Comparison of ENCODE assay signal across 16 cellular contexts in the genomic region with DNA sequence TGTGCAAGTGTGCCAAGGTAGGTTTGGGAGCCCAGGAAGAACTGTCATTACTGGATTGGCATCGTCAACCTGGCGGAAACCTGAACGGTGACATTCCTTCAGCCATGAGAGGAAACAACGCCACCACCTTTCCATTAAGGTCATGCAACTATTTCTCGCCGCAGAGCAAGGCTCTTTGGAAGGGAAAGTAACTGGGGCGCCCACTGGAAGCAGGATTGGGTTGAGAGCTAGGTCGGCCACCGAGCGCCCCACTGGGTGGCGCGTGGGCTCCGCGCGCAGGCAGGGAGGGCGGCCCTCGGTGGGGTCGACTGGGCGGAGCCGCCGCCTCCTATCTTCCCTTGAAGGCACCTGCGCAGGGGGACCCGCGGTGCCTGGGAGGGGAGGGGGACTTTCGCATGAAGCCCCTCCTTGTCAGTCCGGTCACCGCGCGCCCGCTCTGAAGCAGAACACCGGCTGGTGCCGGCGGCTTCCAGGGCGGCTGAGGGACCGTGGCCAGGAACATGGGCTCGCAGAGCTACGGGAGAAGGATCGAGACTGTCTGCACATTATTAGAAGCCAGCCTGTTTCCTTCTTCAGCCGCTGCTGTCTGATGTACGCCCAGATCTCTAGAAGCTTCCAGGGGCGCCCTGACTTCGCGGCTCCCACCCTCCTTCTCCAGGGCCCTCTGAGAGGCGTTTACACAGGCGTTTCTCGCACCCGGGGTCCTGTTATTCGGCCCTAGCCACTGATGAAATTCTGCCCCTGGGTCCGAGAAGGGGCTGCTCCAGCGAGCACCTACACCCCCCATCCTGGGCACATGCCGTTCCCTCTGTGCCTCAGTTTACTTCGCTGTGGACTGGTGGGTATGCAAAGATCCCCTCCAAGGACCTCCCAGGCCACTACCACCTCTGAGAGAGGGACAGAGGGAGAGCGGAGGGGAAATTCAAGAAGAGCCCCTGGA. TPM values are rescaled to one million over a fixed set of nuclear protein-coding genes. Genes with fewer than 3 reads are reported as not detected.
A peak's percentile ranks its signal among the peaks of the same experiment; 100 is the strongest.
DNase-seq lines count a peak whose midpoint lies in the region; ATAC-seq and TF ChIP-seq lines count a peak whose summit lies in the region.
"Had no signal": no experiment of that assay in that cellular context is flagged by ENCODE, and none has a peak within 500 bp of the region (broad histone marks: within the 10 kb centered on the region; RNA-seq: fewer than 3 reads in every experiment).

No MANE protein-coding gene starts in this region.

- no peaks in the 10 kb centered on the region for H3K4me1 Mint-ChIP-seq in stimulated activated naive CD8-positive, alpha-beta T cell treated with anti-CD3 and anti-CD28 coated beads, Interleukin-15, amount 100 ng/mL, for 72 hours
- H3K4me1 Mint-ChIP-seq: memory B cell had no signal

- H3K9me3 ChIP-seq in lower lobe of right lung: no peaks in the 10 kb centered on the region
- no peaks in the 10 kb centered on the region for H3K9me3 ChIP-seq in upper lobe of right lung
- H3K9me3 ChIP-seq: tibial nerve had no signal

- TF ChIP-seq CTCF in foreskin keratinocyte (conservative IDR thresholded peaks at IDR 0.05) (no peak), lower lobe of right lung (IDR thresholded peaks at IDR 0.05) (no peak), upper lobe of right lung (IDR thresholded peaks at IDR 0.05) (peak; percentile 14)

- no peak overlapping the region for H3K27ac Mint-ChIP-seq in stimulated activated naive CD8-positive, alpha-beta T cell treated with anti-CD3 and anti-CD28 coated beads, Interleukin-15, amount 100 ng/mL, for 72 hours
- H3K27ac Mint-ChIP-seq: memory B cell; T-helper 2 cell treated with Interferon-gamma antibody and Interleukin-4, amounts not matched to agents 5 μg/mL and 100 μg/mL, for 36 hours had no signal

- intact Hi-C loops in lower lobe of right lung (cut with DNase I): no loop called here
- intact Hi-C loops in upper lobe of right lung (cut with DNase I): no loop called here

- peak overlapping the region in 1 of 2 donors; percentile 31 for H3K4me3 Mint-ChIP-seq in stimulated activated naive CD8-positive, alpha-beta T cell treated with anti-CD3 and anti-CD28 coated beads, Interleukin-15, amount 100 ng/mL, for 72 hours
- H3K4me3 Mint-ChIP-seq: memory B cell; T-helper 2 cell treated with Interferon-gamma antibody and Interleukin-4, amounts not matched to agents 5 μg/mL and 100 μg/mL, for 36 hours had no signal

- H3K27me3 Mint-ChIP-seq in stimulated activated naive CD8-positive, alpha-beta T cell treated with anti-CD3 and anti-CD28 coated beads, Interleukin-15, amount 100 ng/mL, for 72 hours: peaks cover 68% of the 10 kb centered on the region

- DNase-seq in stimulated activated naive CD8-positive, alpha-beta T cell treated with anti-CD3 and anti-CD28 coated beads, Interleukin-15, amount 100 ng/mL, for 72 hours: no peak
- DNase-seq in stimulated activated naive CD8-positive, alpha-beta T cell treated with anti-CD3 and anti-CD28 coated beads, Interleukin-15, Interleukin-2, amounts not matched to agents 100 U/mL and 50 U/mL, for 24 hours: no peak
- no peak for DNase-seq in foreskin keratinocyte
- DNase-seq in lower lobe of right lung: peak; percentile 45
- DNase-seq in upper lobe of right lung: peak; percentile 61
- no peak for DNase-seq in NCI-H1092 (lab: John Stamatoyannopoulos, UW)
- DNase-seq in COR-L47 (lab: John Stamatoyannopoulos, UW): no peak
- DNase-seq in pons (ENCODE audit: low spot score): no peak
- DNase-seq: activated CD4-positive, alpha-beta T cell treated with anti-CD3 and anti-CD28 coated beads, Interleukin-2, amount 50 U/mL, for 4 hours; activated naive CD4-positive, alpha-beta T cell treated with Interleukin-2 at 50 U/mL for 16 hours; NCI-H2029 treated with DMSO at 0.1 percent for 48 hours; stimulated activated CD4-positive, alpha-beta T cell treated with anti-CD3 and anti-CD28 coated beads, Interleukin-15, amount 100 ng/mL, for 24 hours had no signal

- peak overlapping the region; percentile 40 for H3K4me3 ChIP-seq in lower lobe of right lung
- H3K4me3 ChIP-seq in upper lobe of right lung: peak overlapping the region; percentile 28
- H3K4me3 ChIP-seq: cardiac muscle cell had no signal

- H3K4me1 ChIP-seq in foreskin keratinocyte (no peaks in the 10 kb centered on the region), lower lobe of right lung (peaks cover 4% of the 10 kb centered on the region), upper lobe of right lung (no peaks in the 10 kb centered on the region)

- no peak overlapping the region for H3K27ac ChIP-seq in foreskin keratinocyte
- no peak overlapping the region for H3K27ac ChIP-seq in lower lobe of right lung
- H3K27ac ChIP-seq in upper lobe of right lung: no peak overlapping the region
- H3K27ac ChIP-seq: cardiac muscle cell, tibial nerve had no signal

- no peaks in the 10 kb centered on the region for H3K36me3 ChIP-seq in lower lobe of right lung
- no peaks in the 10 kb centered on the region for H3K36me3 ChIP-seq in upper lobe of right lung
- H3K36me3 ChIP-seq: cardiac muscle cell, tibial nerve had no signal

- no peaks in the 10 kb centered on the region for H3K9me3 Mint-ChIP-seq in stimulated activated naive CD8-positive, alpha-beta T cell treated with anti-CD3 and anti-CD28 coated beads, Interleukin-15, amount 100 ng/mL, for 72 hours
- H3K9me3 Mint-ChIP-seq: memory B cell; T-helper 2 cell treated with Interferon-gamma antibody and Interleukin-4, amounts not matched to agents 5 μg/mL and 100 μg/mL, for 36 hours had no signal

- H3K27me3 ChIP-seq in foreskin keratinocyte (peaks cover 47% of the 10 kb centered on the region), lower lobe of right lung (ENCODE audit: low read depth) (peaks cover 10% of the 10 kb centered on the region), upper lobe of right lung (peaks cover 6% of the 10 kb centered on the region)

- peak; percentile 35 for ATAC-seq in stimulated activated naive CD8-positive, alpha-beta T cell treated with anti-CD3 and anti-CD28 coated beads, Interleukin-15, amount 100 ng/mL, for 72 hours
- ATAC-seq in stimulated activated naive CD8-positive, alpha-beta T cell treated with anti-CD3 and anti-CD28 coated beads, Interleukin-15, Interleukin-2, amounts not matched to agents 100 U/mL and 50 U/mL, for 24 hours: no peak
- peak; percentile 17 for ATAC-seq in foreskin keratinocyte
- ATAC-seq in lower lobe of right lung: peak; percentile 55 to 57
- ATAC-seq in upper lobe of right lung: peak; percentile 51

RNA-seq across cellular contexts. Expression of a gene that starts 27.3 kb away (rescaled TPM):
- total RNA-seq in foreskin keratinocyte: not detected in 2 replicates
- polyA plus RNA-seq in foreskin keratinocyte: not detected in 2 replicates
- 13.4 TPM for total RNA-seq in lower lobe of right lung
- 21.2 TPM for total RNA-seq in upper lobe of right lung
- total RNA-seq: cardiac muscle cell had no signal
- polyA plus RNA-seq: cardiac muscle cell had no signal

Comparison
In these comparisons a context has a peak if more than half of its experiments do, and no peak if none do; other contexts are left out.
1. DNase-seq: peak in lower lobe of right lung (single experiment) and upper lobe of right lung (single experiment); none in stimulated activated naive CD8-positive, alpha-beta T cell treated with anti-CD3 and anti-CD28 coated beads, Interleukin-15, amount 100 ng/mL, for 72 hours (0 of 2), stimulated activated naive CD8-positive, alpha-beta T cell treated with anti-CD3 and anti-CD28 coated beads, Interleukin-15, Interleukin-2, amounts not matched to agents 100 U/mL and 50 U/mL, for 24 hours (single experiment), foreskin keratinocyte (0 of 2), NCI-H1092 (single experiment), COR-L47 (single experiment) and pons (single experiment).
2. RNA of a gene that starts 27.3 kb away (total RNA-seq): 21.2 TPM in upper lobe of right lung (single experiment) and 13.4 TPM in lower lobe of right lung (single experiment); not detected in foreskin keratinocyte; every median in the first group is over 10 times any median in the second.